In the genomic region with DNA sequence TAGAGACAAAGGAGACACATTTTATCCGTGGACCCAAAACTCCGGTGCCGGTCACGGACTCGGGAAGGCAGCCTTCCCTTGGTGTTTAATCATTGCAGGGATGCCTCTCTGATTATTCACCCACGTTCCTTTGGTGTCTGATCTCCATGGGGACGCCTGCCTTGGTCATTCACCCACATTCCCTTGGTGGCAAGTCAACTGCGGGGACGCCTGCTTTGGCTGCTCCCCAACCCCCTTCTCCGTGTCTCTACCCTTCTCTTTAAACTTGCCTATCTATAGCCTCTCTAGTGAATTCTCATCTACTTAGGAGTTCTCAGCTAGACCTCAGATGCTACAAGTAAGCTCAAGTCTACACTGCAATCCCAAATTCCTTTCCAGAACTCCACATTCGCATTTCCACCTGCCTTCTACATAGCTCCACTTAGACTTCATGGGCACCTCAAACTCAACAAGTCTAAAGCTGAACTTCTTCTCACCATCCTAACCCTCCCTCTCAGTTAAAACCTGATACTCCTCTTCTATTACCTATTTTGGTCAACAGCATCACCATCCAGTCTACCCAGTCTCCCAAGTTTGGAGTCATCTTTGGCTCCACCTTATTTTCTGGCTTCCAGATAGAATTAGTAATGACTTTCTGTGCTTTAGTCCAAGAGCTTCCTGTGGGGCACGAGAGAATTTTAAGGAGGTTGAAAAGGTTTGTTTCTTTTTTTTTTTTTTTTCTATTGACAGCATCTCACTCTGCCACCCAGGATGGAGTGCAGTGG, we compare ENCODE assay signal across 15 cellular contexts. TPM values are rescaled to one million over a fixed set of nuclear protein-coding genes. Genes with fewer than 3 reads are reported as not detected.
DNase-seq lines count a peak whose midpoint lies in the region; ATAC-seq, FAIRE-seq and TF ChIP-seq lines count a peak whose summit lies in the region.
"Had no signal": no experiment of that assay in that cellular context is flagged by ENCODE, and none has a peak within 500 bp of the region (broad histone marks: within the 10 kb centered on the region; RNA-seq: fewer than 3 reads in every experiment).

No MANE protein-coding gene starts in this region.

- H3K4me2 ChIP-seq in mammary epithelial cell (ENCODE audit: insufficient read depth, low read depth, low read length), result no peak overlapping the region
- H3K4me2 ChIP-seq in keratinocyte (ENCODE audit: control insufficient read depth, extremely low read depth, insufficient read depth, low read depth, low read length), result no peak overlapping the region

- ATAC-seq in activated B cell treated with CpG ODN at 0.5 μM for 24 hours (ENCODE audit: low read depth) (no peak), HG02970 (IDR thresholded peaks at IDR 0.05; ENCODE audit: low FRiP score, unreplicated experiment) (no peak), HG03196 (IDR thresholded peaks at IDR 0.05; ENCODE audit: unreplicated experiment) (no peak)
- ATAC-seq: right cardiac atrium, Right ventricle myocardium inferior had no signal

- H3K79me2 ChIP-seq in mammary epithelial cell (ENCODE audit: insufficient read depth, low read length) (peaks cover 95% of the 10 kb centered on the region), keratinocyte (ENCODE audit: control insufficient read depth, insufficient read depth, low read length) (peaks cover 94% of the 10 kb centered on the region)

- H3K4me1 Mint-ChIP-seq in activated B cell treated with CpG ODN at 0.5 μM for 24 hours, result peaks cover 70% of the 10 kb centered on the region

- H3K27me3 Mint-ChIP-seq in activated B cell treated with CpG ODN at 0.5 μM for 24 hours, result no peaks in the 10 kb centered on the region

- intact Hi-C loops in mammary epithelial cell (cut with micrococcal nuclease), result no loop called here
- intact Hi-C loops in breast epithelium (cut with DNase I; ENCODE audit: low total_unique reads), result no loop called here
- intact Hi-C loops in activated B cell treated with CpG ODN at 0.5 μM for 24 hours (cut with micrococcal nuclease), result no loop called here

- H3K9me3 ChIP-seq in mammary epithelial cell (replicated peaks; ENCODE audit: insufficient read depth, low read length) (no peaks in the 10 kb centered on the region), breast epithelium (no peaks in the 10 kb centered on the region), keratinocyte (ENCODE audit: control insufficient read depth, low read depth, low read length) (no peaks in the 10 kb centered on the region)
- H3K9me3 ChIP-seq: neutrophil had no signal

- TF ChIP-seq CTCF in mammary epithelial cell (conservative IDR thresholded peaks at IDR 0.05 in 1 of 2, IDR thresholded peaks at IDR 0.05 in 1 of 2; ENCODE audit: extremely low read depth in 1 of 2, insufficient read depth in 1 of 2, low read depth in 1 of 2, low read length in 2 of 2) (no peak), breast epithelium (IDR thresholded peaks at IDR 0.05) (no peak), activated B cell treated with CpG ODN at 0.5 μM for 24 hours (IDR thresholded peaks at IDR 0.05) (no peak), keratinocyte (optimal IDR thresholded peaks at IDR 0.05 in 1 of 3, IDR thresholded peaks at IDR 0.05 in 1 of 3, conservative IDR thresholded peaks at IDR 0.05 in 1 of 3; ENCODE audit: extremely low read depth in 1 of 3, insufficient read depth in 2 of 3, low read length in 3 of 3) (no peak)

- no peak for FAIRE-seq in keratinocyte (lab: Jason Lieb, UNC)

- no TSS peak for BruUV-seq in mammary epithelial cell (replicated peaks; lab: Mats Ljungman, UMichigan)

- dilution Hi-C loops in mammary epithelial cell (cut with HindIII; ENCODE audit: low sequenced_read_pairs), result no loop called here
- dilution Hi-C loops in keratinocyte (cut with MboI; ENCODE audit: extremely low pct_ligation_motif_present, low sequenced_read_pairs), result no loop called here

- TF ChIP-seq POLR2A in breast epithelium (IDR thresholded peaks at IDR 0.05), result no peak

- H2AFZ ChIP-seq in mammary epithelial cell (ENCODE audit: low read depth, low read length), result no peak overlapping the region
- H2AFZ ChIP-seq in keratinocyte (ENCODE audit: control insufficient read depth, low read length), result no peak overlapping the region

- WGBS in mammary epithelial cell (ENCODE audit: low coverage, missing lambda C conversion rate), result 82% methylated on average over 9 of the region's 12 CpGs

- H3K36me3 Mint-ChIP-seq in activated B cell treated with CpG ODN at 0.5 μM for 24 hours (ENCODE audit: low read depth), result peaks cover 8% of the 10 kb centered on the region

- POLR2A ChIA-PET in activated B cell treated with CpG ODN at 0.5 μM for 24 hours (lab: Charles Lee), result interaction anchor here (0.6 to 1.4 kb wide), 3 partner anchors 11 to 21 kb away, joined by 3 to 7 read pairs (median 3); no protein-coding TSS in a partner anchor

- in situ Hi-C loops in mammary epithelial cell (cut with MboI; ENCODE audit: low sequenced_read_pairs in 2 of 2), result no loop called here

- H3K27me3 ChIP-seq in mammary epithelial cell (ENCODE audit: insufficient read depth, low read length) (no peaks in the 10 kb centered on the region), breast epithelium (no peaks in the 10 kb centered on the region), keratinocyte (ENCODE audit: control insufficient read depth, extremely low read depth, insufficient read depth, low read length) (no peaks in the 10 kb centered on the region)
- H3K27me3 ChIP-seq: dorsolateral prefrontal cortex, neutrophil had no signal

- H3K4me3 Mint-ChIP-seq in activated B cell treated with CpG ODN at 0.5 μM for 24 hours, result no peak overlapping the region
- H3K4me3 Mint-ChIP-seq: T-helper 2 cell treated with Interferon-gamma antibody and Interleukin-4, amounts not matched to agents 5 μg/mL and 100 μg/mL, for 36 hours had no signal

- DNase-seq in mammary epithelial cell (peak; percentile 31), breast epithelium (ENCODE audit: low spot score in 2 of 2) (no peak), activated B cell treated with CpG ODN at 0.5 μM for 24 hours (no peak), keratinocyte (ENCODE audit: low read depth, low spot score) (no peak), DMS53 (lab: John Stamatoyannopoulos, UW) (no peak), SIG-M5 (lab: John Stamatoyannopoulos, UW) (no peak)
- DNase-seq: activated CD4-positive, alpha-beta T cell treated with anti-CD3 and anti-CD28 coated beads for 1 hour; dorsolateral prefrontal cortex; NCI-H187; right cardiac atrium had no signal

- CTCF ChIA-PET in mammary epithelial cell (lab: Charles Lee; ENCODE audit: low non-redundant PET) (no interaction called here), activated B cell treated with CpG ODN at 0.5 μM for 24 hours (lab: Charles Lee) (no interaction called here)

- no peak overlapping the region for H3K9ac ChIP-seq in mammary epithelial cell (ENCODE audit: insufficient read depth, low read length)
- no peak overlapping the region for H3K9ac ChIP-seq in keratinocyte (ENCODE audit: control insufficient read depth, extremely low read depth, insufficient read depth, low read length)

- no peaks in the 10 kb centered on the region for H3K9me3 Mint-ChIP-seq in activated B cell treated with CpG ODN at 0.5 μM for 24 hours
- H3K9me3 Mint-ChIP-seq: T-helper 2 cell treated with Interferon-gamma antibody and Interleukin-4, amounts not matched to agents 5 μg/mL and 100 μg/mL, for 36 hours had no signal

- H3K36me3 ChIP-seq in mammary epithelial cell (ENCODE audit: insufficient read depth, low read length) (no peaks in the 10 kb centered on the region), breast epithelium (no peaks in the 10 kb centered on the region), keratinocyte (ENCODE audit: control insufficient read depth in 2 of 2, extremely low read depth in 1 of 2, insufficient read depth in 2 of 2, low read length in 2 of 2) (no peaks in the 10 kb centered on the region)

- H3K4me1 ChIP-seq in mammary epithelial cell (ENCODE audit: insufficient read depth, low read length) (peaks cover 6% of the 10 kb centered on the region), breast epithelium (no peaks in the 10 kb centered on the region), keratinocyte (ENCODE audit: control insufficient read depth, extremely low read depth, insufficient read depth, low read length) (peaks cover 41% of the 10 kb centered on the region)

- H3K4me3 ChIP-seq in mammary epithelial cell (replicated peaks in 1 of 3; ENCODE audit: insufficient read depth in 1 of 3, low read depth in 2 of 3, low read length in 3 of 3) (no peak overlapping the region), breast epithelium (no peak overlapping the region), keratinocyte (ENCODE audit: control insufficient read depth in 2 of 3, extremely low read depth in 1 of 3, insufficient read depth in 2 of 3, low read depth in 1 of 3, low read length in 3 of 3) (no peak overlapping the region)
- H3K4me3 ChIP-seq: dorsolateral prefrontal cortex had no signal

- H4K20me1 ChIP-seq in mammary epithelial cell (ENCODE audit: insufficient read depth, low read length) (no peaks in the 10 kb centered on the region), keratinocyte (ENCODE audit: control insufficient read depth, extremely low read depth, insufficient read depth, low read length) (no peaks in the 10 kb centered on the region)

- H3K9me1 ChIP-seq in keratinocyte (ENCODE audit: control insufficient read depth, extremely low read depth, insufficient read depth, low read length), result peaks cover 4% of the 10 kb centered on the region

- H3K27ac Mint-ChIP-seq in activated B cell treated with CpG ODN at 0.5 μM for 24 hours, result peak overlapping the region; percentile 15
- H3K27ac Mint-ChIP-seq: T-helper 2 cell treated with Interferon-gamma antibody and Interleukin-4, amounts not matched to agents 5 μg/mL and 100 μg/mL, for 36 hours had no signal

- H3K27ac ChIP-seq in mammary epithelial cell (ENCODE audit: insufficient read depth, low read depth, low read length) (no peak overlapping the region), breast epithelium (no peak overlapping the region), keratinocyte (ENCODE audit: control insufficient read depth, insufficient read depth, low read length) (peak overlapping the region; percentile 10)
- H3K27ac ChIP-seq: neutrophil had no signal

RNA-seq across cellular contexts. Expression of a gene that starts 14.4 kb away (rescaled TPM):
- 10 to 100 TPM; 38.7 to 47.2 TPM for total RNA-seq in mammary epithelial cell
- polyA plus RNA-seq in mammary epithelial cell, result 21.5 TPM
- polyA minus RNA-seq in mammary epithelial cell, result 95.2 TPM
- total RNA-seq in breast epithelium, result 10 to 100 TPM; 31.2 to 47.2 (median 42.6) TPM
- total RNA-seq in activated B cell treated with CpG ODN at 0.5 μM for 24 hours, result 34.1 and 43.8 TPM in 2 replicates
- polyA plus RNA-seq in keratinocyte, result 32.4 to 46.8 TPM (median 34.8 TPM) in 3 replicates
- polyA plus RNA-seq in keratinocyte (2011; ENCODE audit: low read depth), result 34.8 TPM
- 12.6 and 17.5 TPM in 2 replicates for polyA plus RNA-seq in keratinocyte (2011; cell fraction: cytosol; rRNA removed)
- polyA plus RNA-seq in keratinocyte (2011; cell fraction: nucleus; rRNA removed), result 48.0 and 56.0 TPM in 2 replicates
- polyA plus RNA-seq in keratinocyte (2012; ENCODE audit: low replicate concordance), result 20.2 and 29.9 TPM in 2 replicates
- polyA minus RNA-seq in keratinocyte, result 40.7 to 84.1 TPM (median 56.1 TPM) in 3 replicates
- 19.4 TPM for polyA minus RNA-seq in keratinocyte (2011; cell fraction: cytosol; rRNA and poly(A)+ RNA removed)
- 62.6 and 104 TPM in 2 replicates for polyA minus RNA-seq in keratinocyte (2011; cell fraction: nucleus; rRNA and poly(A)+ RNA removed)
